9 cellular contexts compared by ENCODE assay signal in the genomic region with DNA sequence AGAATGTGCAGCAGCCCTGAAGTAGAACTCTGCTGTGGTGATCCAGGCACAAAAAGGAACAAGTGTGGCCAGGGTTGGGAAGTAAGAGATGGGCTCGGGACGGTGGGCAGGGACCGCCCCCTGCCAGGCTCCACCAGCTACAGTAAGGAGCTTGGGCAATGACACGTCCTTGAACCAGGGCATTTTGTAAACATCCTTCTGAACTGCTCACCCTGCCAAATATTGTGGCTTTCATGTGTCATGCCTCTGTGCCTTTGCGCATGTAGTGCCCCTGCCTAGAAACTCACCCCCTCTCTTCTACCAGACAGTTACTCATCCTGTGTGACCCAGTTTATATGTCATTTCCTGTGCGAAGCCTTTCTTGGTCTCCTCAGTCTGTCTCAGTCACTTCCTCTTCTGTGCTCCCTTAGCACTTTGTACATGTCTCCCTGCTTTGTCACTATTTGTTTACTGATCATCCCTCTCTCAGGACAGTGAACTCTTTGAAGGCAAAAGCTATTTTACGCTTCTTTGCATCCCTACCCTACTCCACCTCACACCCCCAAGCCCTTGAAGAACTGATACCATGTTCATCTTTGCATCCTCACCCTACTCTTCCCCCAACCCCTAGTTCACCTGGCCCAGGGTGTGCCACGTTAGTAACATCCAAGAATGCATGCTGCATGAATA.
DNase-seq lines count a peak whose midpoint lies in the region; ATAC-seq and TF ChIP-seq lines count a peak whose summit lies in the region.
"Had no signal": no experiment of that assay in that cellular context is flagged by ENCODE, and none has a peak within 500 bp of the region (broad histone marks: within the 10 kb centered on the region; RNA-seq: fewer than 3 reads in every experiment).

No MANE protein-coding gene starts in this region.

- no TSS peak for BruUV-seq in OCI-LY7 (replicated peaks; lab: Mats Ljungman, UMichigan)

- peak overlapping the region; percentile 81 for H2AFZ ChIP-seq in OCI-LY7 (ENCODE audit: low read length)

- ATAC-seq in GM18499 (IDR thresholded peaks at IDR 0.05; ENCODE audit: insufficient read depth, unreplicated experiment) (peak; percentile 100), HG02884 (IDR thresholded peaks at IDR 0.05; ENCODE audit: unreplicated experiment) (peak; percentile 100)

- no peak for TF ChIP-seq CTCF in OCI-LY7 (conservative IDR thresholded peaks at IDR 0.05; ENCODE audit: low read length)

- H3K4me2 ChIP-seq in OCI-LY7 (ENCODE audit: low read length) = peak overlapping the region; percentile 61

- H3K79me2 ChIP-seq in OCI-LY7 (ENCODE audit: insufficient read depth, low read depth, low read length) = no peaks in the 10 kb centered on the region

- no peaks in the 10 kb centered on the region for H4K20me1 ChIP-seq in OCI-LY7 (ENCODE audit: insufficient read depth, low read length)

- CTCF ChIA-PET in OCI-LY7 (lab: Charles Lee; ENCODE audit: unreplicated experiment) = no interaction called here
- CTCF ChIA-PET in HEK293T (lab: Yijun Ruan, JAX) = no interaction called here

- DNase-seq in OCI-LY7 (ENCODE audit: low spot score) = peak; percentile 84
- DNase-seq in activated T-cell treated with anti-CD3 and anti-CD28 coated beads, Interleukin-2, amount 50 U/mL, for 48 hours = peak; percentile 69 to 74
- peak; percentile 43 for DNase-seq in globus pallidus (ENCODE audit: low spot score)
- DNase-seq in stimulated activated CD4-positive, alpha-beta T cell treated with anti-CD3 and anti-CD28 coated beads, Interleukin-15, amount 100 ng/mL, for 24 hours = peak; percentile 79
- no peak for DNase-seq in NCI-H774 (lab: John Stamatoyannopoulos, UW)
- DNase-seq in HEK293T (ENCODE audit: extremely low spot score) = no peak

- H3K36me3 ChIP-seq in OCI-LY7 (ENCODE audit: insufficient read depth, low read length) = no peaks in the 10 kb centered on the region
- H3K36me3 ChIP-seq: cardiac muscle cell had no signal

- intact Hi-C loops in OCI-LY7 (cut with micrococcal nuclease; ENCODE audit: unreplicated experiment) = no loop called here

- H3K4me1 ChIP-seq in OCI-LY7 (ENCODE audit: insufficient read depth, low read length, poor library complexity, severe bottlenecking) = peaks cover 28% of the 10 kb centered on the region

- POLR2A ChIA-PET in OCI-LY7 (lab: Charles Lee) = interaction anchor here (0.5 to 1.8 kb wide), 6 partner anchors 11 to 792 kb away, joined by 3 to 7 read pairs (median 4); no protein-coding TSS in a partner anchor
- POLR2A ChIA-PET in HEK293T (lab: Yijun Ruan, JAX) = no interaction called here

- no peaks in the 10 kb centered on the region for H3K9me2 ChIP-seq in OCI-LY7 (ENCODE audit: insufficient read depth, low read length)

- H3K9me3 ChIP-seq in OCI-LY7 (ENCODE audit: low read length) = peaks cover 5% of the 10 kb centered on the region; the same call in 1 of the 2 replicates

- peak overlapping the region; percentile 45 for H3K4me3 ChIP-seq in OCI-LY7 (ENCODE audit: low read depth, low read length, poor library complexity, severe bottlenecking)
- H3K4me3 ChIP-seq: cardiac muscle cell had no signal

- peak overlapping the region; percentile 64 for H3K27ac ChIP-seq in OCI-LY7 (ENCODE audit: low read depth, low read length, poor library complexity, severe bottlenecking)
- H3K27ac ChIP-seq: cardiac muscle cell had no signal

TF ChIP-seq in HEK293T, 16 proteins besides CTCF, POLR2A, EP300 and RAD21:
- TF ChIP-seq FOXK2 (IDR thresholded peaks at IDR 0.05) (no peak), BHLHE40 (IDR thresholded peaks at IDR 0.05; ENCODE audit: borderline replicate concordance) (no peak), NFRKB (IDR thresholded peaks at IDR 0.05) (no peak), L3MBTL2 (conservative IDR thresholded peaks at IDR 0.05) (no peak), ZNF384 (IDR thresholded peaks at IDR 0.05) (no peak), HDGF (IDR thresholded peaks at IDR 0.05; ENCODE audit: borderline replicate concordance) (no peak), FOXA1 (IDR thresholded peaks at IDR 0.05) (no peak), CTBP1 (IDR thresholded peaks at IDR 0.05; ENCODE audit: borderline replicate concordance) (no peak), FOXM1 (IDR thresholded peaks at IDR 0.05; ENCODE audit: borderline replicate concordance) (no peak), LEF1 (IDR thresholded peaks at IDR 0.05; ENCODE audit: borderline replicate concordance) (no peak), ARNT (IDR thresholded peaks at IDR 0.05) (no peak), TARDBP (IDR thresholded peaks at IDR 0.05) (no peak), SUZ12 (IDR thresholded peaks at IDR 0.05) (no peak), SP1 (IDR thresholded peaks at IDR 0.05) (no peak), ELF4 (IDR thresholded peaks at IDR 0.05) (no peak)
- TF ChIP-seq, protein P1, sequence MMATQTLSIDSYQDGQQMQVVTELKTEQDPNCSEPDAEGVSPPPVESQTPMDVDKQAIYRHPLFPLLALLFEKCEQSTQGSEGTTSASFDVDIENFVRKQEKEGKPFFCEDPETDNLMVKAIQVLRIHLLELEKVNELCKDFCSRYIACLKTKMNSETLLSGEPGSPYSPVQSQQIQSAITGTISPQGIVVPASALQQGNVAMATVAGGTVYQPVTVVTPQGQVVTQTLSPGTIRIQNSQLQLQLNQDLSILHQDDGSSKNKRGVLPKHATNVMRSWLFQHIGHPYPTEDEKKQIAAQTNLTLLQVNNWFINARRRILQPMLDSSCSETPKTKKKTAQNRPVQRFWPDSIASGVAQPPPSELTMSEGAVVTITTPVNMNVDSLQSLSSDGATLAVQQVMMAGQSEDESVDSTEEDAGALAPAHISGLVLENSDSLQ (IDR thresholded peaks at IDR 0.05) = no peak

Comparison
In these comparisons a context has a peak if more than half of its experiments do, and no peak if none do; other contexts are left out.
1. DNase-seq: peak in OCI-LY7 (single experiment), activated T-cell treated with anti-CD3 and anti-CD28 coated beads, Interleukin-2, amount 50 U/mL, for 48 hours (2 of 2), globus pallidus (single experiment) and stimulated activated CD4-positive, alpha-beta T cell treated with anti-CD3 and anti-CD28 coated beads, Interleukin-15, amount 100 ng/mL, for 24 hours (single experiment); none in NCI-H774 (single experiment) and HEK293T (single experiment).